8 cellular contexts compared by ENCODE assay signal in genomic region chr14:49895480-49895879, GRCh38. TPM values are rescaled to one million over a fixed set of nuclear protein-coding genes. Genes with fewer than 3 reads are reported as not detected.
DNase-seq lines count a peak whose midpoint lies in the region; ATAC-seq and TF ChIP-seq lines count a peak whose summit lies in the region.

No MANE protein-coding gene starts in this region.

- POLR2A ChIA-PET in Caco-2 (lab: Charles Lee), result no interaction called here

- no peaks in the 10 kb centered on the region for H3K27me3 Mint-ChIP-seq in Caco-2 (ENCODE audit: insufficient read depth, unreplicated experiment)

- H3K36me3 Mint-ChIP-seq in Caco-2 (ENCODE audit: insufficient read depth, unreplicated experiment), result peaks cover 62% of the 10 kb centered on the region

- no peak for DNase-seq in Caco-2
- peak; percentile 5 for DNase-seq in NAMALWA (ENCODE audit: low spot score)
- DNase-seq in coronary artery (ENCODE audit: low spot score), result no peak
- no peak for DNase-seq in 8988T
- no peak for DNase-seq in activated CD4-positive, alpha-beta T cell treated with anti-CD3 and anti-CD28 coated beads for 4 hours

- H3F3A ChIP-seq in neural cell (ENCODE audit: insufficient read depth, low read length, poor library complexity, severe bottlenecking), result no peaks in the 10 kb centered on the region

- TF ChIP-seq CTCF in Caco-2 (IDR thresholded peaks at IDR 0.05; ENCODE audit: insufficient read depth in 1 of 2, low read depth in 1 of 2, low read length in 1 of 2, severe bottlenecking in 1 of 2, unreplicated experiment in 1 of 2), result no peak
- TF ChIP-seq CTCF in coronary artery (IDR thresholded peaks at IDR 0.05), result no peak
- TF ChIP-seq CTCF in neural cell (IDR thresholded peaks at IDR 0.05; ENCODE audit: poor library complexity, severe bottlenecking), result no peak

- H3K9me2 ChIP-seq in neural cell (ENCODE audit: insufficient read depth, low read length), result no peaks in the 10 kb centered on the region

- H3K9me3 ChIP-seq in Caco-2 (no peaks in the 10 kb centered on the region), neural cell (ENCODE audit: low read length) (no peaks in the 10 kb centered on the region)

- peaks cover 43% of the 10 kb centered on the region for H3K4me1 Mint-ChIP-seq in Caco-2 (ENCODE audit: low read depth, unreplicated experiment)

- no peaks in the 10 kb centered on the region for H3K9me3 Mint-ChIP-seq in Caco-2 (ENCODE audit: unreplicated experiment)

- H3K4me3 Mint-ChIP-seq in Caco-2 (ENCODE audit: unreplicated experiment), result peak overlapping the region; percentile 91

- CTCF ChIA-PET in Caco-2 (lab: Charles Lee), result interaction anchor here (0.6 kb wide), 1 partner anchor 262 kb away, joined by 3 read pairs; no protein-coding TSS in a partner anchor

- H3K27me3 ChIP-seq in Caco-2 (replicated peaks; ENCODE audit: control insufficient read depth, insufficient read depth, low read length) (no peaks in the 10 kb centered on the region), neural cell (ENCODE audit: insufficient read depth, low read depth, low read length) (no peaks in the 10 kb centered on the region)

- intact Hi-C loops in Caco-2 (cut with micrococcal nuclease; ENCODE audit: unreplicated experiment), result loop anchor here (10.0 kb wide), 1 partner anchor 209 kb away; no protein-coding TSS in a partner anchor

- TF ChIP-seq EP300 in neural cell (conservative IDR thresholded peaks at IDR 0.05; ENCODE audit: poor library complexity, severe bottlenecking), result no peak

- no peak for ATAC-seq in GM21447 (IDR thresholded peaks at IDR 0.05; ENCODE audit: unreplicated experiment)
- ATAC-seq in GM19324 (IDR thresholded peaks at IDR 0.05; ENCODE audit: low FRiP score, unreplicated experiment), result no peak

- H3K4me3 ChIP-seq in Caco-2 (ENCODE audit: low read depth, low read length) (peak overlapping the region; percentile 5; the same call in 1 of the 2 replicates), coronary artery (peak overlapping the region; percentile 100), neural cell (ENCODE audit: low read length) (peak overlapping the region; percentile 97)

- H3K36me3 ChIP-seq in Caco-2 (ENCODE audit: control insufficient read depth, insufficient read depth, low read length) (no peaks in the 10 kb centered on the region), neural cell (ENCODE audit: insufficient read depth, low read length) (no peaks in the 10 kb centered on the region)

- H3K27ac Mint-ChIP-seq in Caco-2 (ENCODE audit: unreplicated experiment), result no peak overlapping the region

- H3K4me1 ChIP-seq in Caco-2, result peaks cover 29% of the 10 kb centered on the region

- no peaks in the 10 kb centered on the region for H4K20me1 ChIP-seq in neural cell (ENCODE audit: insufficient read depth)

- H3K27ac ChIP-seq in coronary artery (peak overlapping the region in 1 of 2 donors; percentile 41), neural cell (ENCODE audit: low read length) (no peak overlapping the region)

- peaks cover 37% of the 10 kb centered on the region for H3K79me2 ChIP-seq in neural cell (replicated peaks; ENCODE audit: insufficient read depth, low read length)

- H2AFZ ChIP-seq in neural cell (ENCODE audit: low read depth, low read length), result no peak overlapping the region

- BruUV-seq in Caco-2 (replicated peaks; lab: Mats Ljungman, UMichigan), result no TSS peak

- peak overlapping the region; percentile 84 for H3K4me2 ChIP-seq in neural cell (ENCODE audit: low read length)

- no peak overlapping the region for H3K9ac ChIP-seq in neural cell (ENCODE audit: low read length)

- TF ChIP-seq RAD21 in neural cell (conservative IDR thresholded peaks at IDR 0.05), result no peak

TF ChIP-seq in neural cell, 6 proteins besides CTCF, POLR2A, EP300 and RAD21:
- TF ChIP-seq REST (IDR thresholded peaks at IDR 0.05; ENCODE audit: borderline replicate concordance) (no peak), TAF1 (IDR thresholded peaks at IDR 0.05; ENCODE audit: low read depth) (no peak), POLR2AphosphoS5 (IDR thresholded peaks at IDR 0.05) (no peak), MXI1 (conservative IDR thresholded peaks at IDR 0.05; ENCODE audit: poor library complexity, severe bottlenecking) (no peak), EZH2 (IDR thresholded peaks at IDR 0.05; ENCODE audit: borderline replicate concordance, insufficient read depth, low read length, poor library complexity, severe bottlenecking) (no peak), SMC3 (conservative IDR thresholded peaks at IDR 0.05; ENCODE audit: poor library complexity) (no peak)

RNA-seq across cellular contexts. Expression of gene ARF6, which starts 2.6 kb away (rescaled TPM):
- total RNA-seq in Caco-2 (2022), result 58.1 and 58.8 TPM in 2 replicates
- polyA plus RNA-seq in neural cell, result 23.0 and 24.1 TPM in 2 replicates
- polyA minus RNA-seq in neural cell, result 48.7 and 49.7 TPM in 2 replicates

RNA-seq across cellular contexts. Expression of gene NEMF, which starts 42.9 kb away (rescaled TPM):
- 57.4 and 62.7 TPM in 2 replicates for total RNA-seq in Caco-2 (2022)
- polyA plus RNA-seq in neural cell, result 91.0 and 113 TPM in 2 replicates
- 154 and 193 TPM in 2 replicates for polyA minus RNA-seq in neural cell

Comparison
In these comparisons a context has a peak if more than half of its experiments do, and no peak if none do; other contexts are left out.
1. H3K4me3 ChIP-seq: peak in every context shown above with its lines; median percentile 100 in coronary artery; 97 in neural cell; 5 in Caco-2.